In genomic region chr1:149927535-149928387, GRCh38 we compare ENCODE assay signal across 8 cellular contexts. TPM values are rescaled to one million over a fixed set of nuclear protein-coding genes. Genes with fewer than 3 reads are reported as not detected.
A peak's percentile ranks its signal among the peaks of the same experiment; 100 is the strongest.
DNase-seq lines count a peak whose midpoint lies in the region; FAIRE-seq and TF ChIP-seq lines count a peak whose summit lies in the region.

TSS of gene SF3B4 (minus strand) at chr1:149927803. CDS start at chr1:149927759, 44 bp downstream.

- H3F3A ChIP-seq in MM.1S (ENCODE audit: insufficient read depth, low read length), result peaks cover 13% of the 10 kb centered on the region

- DNase-seq in HCEC 1CT (peak; percentile 94), MM.1S (peak; percentile 99), SIG-M5 (lab: John Stamatoyannopoulos, UW) (peak; percentile 91), fibroblast of the aortic adventitia (ENCODE audit: low read depth) (peak; percentile 87), nephron progenitor cell (peak; percentile 95)
- DNase-seq in activated effector memory CD4-positive, alpha-beta T cell treated with anti-CD3 and anti-CD28 coated beads, Interleukin-2, amount 50 U/mL, for 16 hours, result peak; percentile 99

- peaks cover 37% of the 10 kb centered on the region for H3K36me3 ChIP-seq in MM.1S (replicated peaks; ENCODE audit: insufficient read depth, low read length)

- FAIRE-seq in G401.6 (lab: Jason Lieb, UNC), result peak; percentile 93

- no peaks in the 10 kb centered on the region for H3K9me3 ChIP-seq in MM.1S (replicated peaks; ENCODE audit: insufficient read depth, low read length)

- TF ChIP-seq CTCF in MM.1S (IDR thresholded peaks at IDR 0.05; ENCODE audit: low read length), result 0 out of 2 replicates have a peak, but pooled peaks have one; percentile 5
- no peak for TF ChIP-seq CTCF in fibroblast of the aortic adventitia (IDR thresholded peaks at IDR 0.05; ENCODE audit: insufficient read depth, low read length)
- no peak for TF ChIP-seq CTCF in nephron progenitor cell (IDR thresholded peaks at IDR 0.05)

- peaks cover 35% of the 10 kb centered on the region for H3K79me2 ChIP-seq in MM.1S (ENCODE audit: low read length)

- peak within 1 kb of the TSS; percentile 59 for H2AFZ ChIP-seq in MM.1S (ENCODE audit: low read length)

- peak within 1 kb of the TSS; percentile 100 for H3K4me3 Mint-ChIP-seq in nephron progenitor cell
- H3K4me3 Mint-ChIP-seq in stimulated activated naive CD8-positive, alpha-beta T cell treated with anti-CD3 and anti-CD28 coated beads, Interleukin-15, Interleukin-2, amounts not matched to agents 100 ng/mL and 50 ng/mL, for 24 hours, result peak within 1 kb of the TSS; percentile 96

- peaks cover 28% of the 10 kb centered on the region for H3K4me1 ChIP-seq in MM.1S (ENCODE audit: low read length)

- no peaks in the 10 kb centered on the region for H3K9me3 Mint-ChIP-seq in nephron progenitor cell
- H3K9me3 Mint-ChIP-seq in stimulated activated naive CD8-positive, alpha-beta T cell treated with anti-CD3 and anti-CD28 coated beads, Interleukin-15, Interleukin-2, amounts not matched to agents 100 ng/mL and 50 ng/mL, for 24 hours, result no peaks in the 10 kb centered on the region

- H3K27ac ChIP-seq in MM.1S (ENCODE audit: low read length), result peak within 1 kb of the TSS; percentile 97

- peaks cover 50% of the 10 kb centered on the region for H3K4me1 Mint-ChIP-seq in nephron progenitor cell
- H3K4me1 Mint-ChIP-seq in stimulated activated naive CD8-positive, alpha-beta T cell treated with anti-CD3 and anti-CD28 coated beads, Interleukin-15, Interleukin-2, amounts not matched to agents 100 ng/mL and 50 ng/mL, for 24 hours (ENCODE audit: low read depth), result peaks cover 44% of the 10 kb centered on the region

- no peaks in the 10 kb centered on the region for H3K27me3 ChIP-seq in MM.1S (replicated peaks; ENCODE audit: insufficient read depth, low read length)

- peak within 1 kb of the TSS; percentile 83 for H3K4me3 ChIP-seq in MM.1S (ENCODE audit: low read length)
- peak within 1 kb of the TSS; percentile 88 for H3K4me3 ChIP-seq in fibroblast of the aortic adventitia (ENCODE audit: low read depth, low read length)

- peak within 1 kb of the TSS; percentile 97 for H3K4me2 ChIP-seq in MM.1S (ENCODE audit: low read depth, low read length)

- H3K27me3 Mint-ChIP-seq in nephron progenitor cell (ENCODE audit: low read depth, poor library complexity), result peaks cover 5% of the 10 kb centered on the region
- no peaks in the 10 kb centered on the region for H3K27me3 Mint-ChIP-seq in stimulated activated naive CD8-positive, alpha-beta T cell treated with anti-CD3 and anti-CD28 coated beads, Interleukin-15, Interleukin-2, amounts not matched to agents 100 ng/mL and 50 ng/mL, for 24 hours

- H3K9me2 ChIP-seq in MM.1S (replicated peaks; ENCODE audit: insufficient read depth, low read length), result no peaks in the 10 kb centered on the region

- H3K36me3 Mint-ChIP-seq in nephron progenitor cell (ENCODE audit: low read depth), result peaks cover 46% of the 10 kb centered on the region
- peaks cover 44% of the 10 kb centered on the region for H3K36me3 Mint-ChIP-seq in stimulated activated naive CD8-positive, alpha-beta T cell treated with anti-CD3 and anti-CD28 coated beads, Interleukin-15, Interleukin-2, amounts not matched to agents 100 ng/mL and 50 ng/mL, for 24 hours (ENCODE audit: low read depth)

- H4K20me1 ChIP-seq in MM.1S (ENCODE audit: insufficient read depth, low read length), result no peaks in the 10 kb centered on the region

- H3K9ac ChIP-seq in MM.1S (ENCODE audit: low read length), result peak within 1 kb of the TSS; percentile 97

- peak within 1 kb of the TSS; percentile 98 for H3K27ac Mint-ChIP-seq in nephron progenitor cell
- peak within 1 kb of the TSS; percentile 90 for H3K27ac Mint-ChIP-seq in stimulated activated naive CD8-positive, alpha-beta T cell treated with anti-CD3 and anti-CD28 coated beads, Interleukin-15, Interleukin-2, amounts not matched to agents 100 ng/mL and 50 ng/mL, for 24 hours

RNA-seq across cellular contexts. Expression of gene SF3B4, which starts in this region (rescaled TPM):
- total RNA-seq in fibroblast of the aortic adventitia (ENCODE audit: low replicate concordance), result 2.8 and 24.9 TPM in 2 replicates

Comparison
In these comparisons a context has a peak if more than half of its experiments do, and no peak if none do; other contexts are left out.
1. Peak in every context shown above with its lines: DNase-seq, H3K4me3 ChIP-seq and H3K27ac ChIP-seq.